Comparison of ENCODE assay signal across 8 cellular contexts in the genomic region with DNA sequence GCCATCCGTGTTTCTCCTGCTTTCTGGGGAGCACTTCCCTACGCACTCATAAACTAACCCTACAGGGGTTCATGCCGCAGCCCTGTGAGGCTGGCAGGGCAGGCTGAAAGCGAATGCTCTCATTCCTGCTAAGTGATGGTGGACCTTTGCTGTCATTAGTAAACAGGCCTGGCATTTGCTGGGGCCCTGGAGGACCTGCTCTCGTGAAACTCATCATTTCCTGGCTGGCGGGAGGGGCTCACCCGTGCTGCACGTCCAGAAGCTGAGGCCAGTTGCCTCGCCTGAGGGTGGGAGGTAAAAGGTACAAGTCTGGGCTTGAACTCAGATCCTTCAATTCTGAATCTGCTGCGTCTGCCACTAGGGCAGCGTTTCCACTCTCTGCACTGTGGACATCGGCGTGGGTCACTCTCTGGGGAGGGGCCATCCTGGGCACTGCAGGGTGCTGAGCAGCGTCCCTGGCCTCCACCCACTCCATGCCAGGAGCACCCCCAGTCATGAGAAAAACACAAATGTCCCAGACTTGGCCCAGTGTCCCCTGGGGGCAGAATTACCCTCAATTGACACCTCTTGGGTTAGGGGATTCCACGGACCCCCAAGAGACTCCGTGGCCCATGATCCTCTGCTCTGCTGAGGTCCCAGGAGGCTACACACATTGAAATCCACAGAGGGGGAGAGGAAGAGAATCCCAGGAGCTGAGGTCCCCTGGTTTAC. TPM values are rescaled to one million over a fixed set of nuclear protein-coding genes. Genes with fewer than 3 reads are reported as not detected.
DNase-seq lines count a peak whose midpoint lies in the region; TF ChIP-seq lines count a peak whose summit lies in the region.

No MANE protein-coding gene starts in this region.

- H3K27me3 ChIP-seq in NT2/D1 (ENCODE audit: insufficient read depth, insufficient read length) (no peaks in the 10 kb centered on the region), skeletal muscle tissue (ENCODE audit: control insufficient read depth in 3 of 3, insufficient read depth in 3 of 3, low read length in 3 of 3) (no peaks in the 10 kb centered on the region), hepatocyte (no peaks in the 10 kb centered on the region)
- no peaks in the 10 kb centered on the region for H3K27me3 ChIP-seq in effector memory CD4-positive, alpha-beta T cell (replicated peaks; ENCODE audit: control insufficient read depth, insufficient read depth, low read length, poor library complexity, severe bottlenecking)

- H3K36me3 ChIP-seq in NT2/D1 (ENCODE audit: insufficient read depth, insufficient read length, low read length): peaks cover 18% of the 10 kb centered on the region
- peaks cover 12% of the 10 kb centered on the region for H3K36me3 ChIP-seq in effector memory CD4-positive, alpha-beta T cell (ENCODE audit: control insufficient read depth, insufficient read depth, low read length)
- peaks cover 0 to 5% (median 4%) of the 10 kb centered on the region in 3 donors for H3K36me3 ChIP-seq in skeletal muscle tissue (ENCODE audit: control insufficient read depth in 3 of 3, insufficient read depth in 3 of 3, low read length in 3 of 3)
- no peaks in the 10 kb centered on the region for H3K36me3 ChIP-seq in hepatocyte (replicated peaks; ENCODE audit: insufficient read depth, low read depth)

- H3K4me3 ChIP-seq in NT2/D1 (ENCODE audit: insufficient read length, low read depth): no peak overlapping the region
- H3K4me3 ChIP-seq in effector memory CD4-positive, alpha-beta T cell (ENCODE audit: insufficient read depth, low read depth, low read length, poor library complexity, severe bottlenecking): no peak overlapping the region
- no peak overlapping the region for H3K4me3 ChIP-seq in skeletal muscle tissue (ENCODE audit: low read length in 3 of 3)
- H3K4me3 ChIP-seq in hepatocyte: no peak overlapping the region

- H3K79me2 ChIP-seq in hepatocyte: peaks cover 49% of the 10 kb centered on the region

- H4K20me1 ChIP-seq in hepatocyte (ENCODE audit: insufficient read depth, poor library complexity, severe bottlenecking): peaks cover 4% of the 10 kb centered on the region

- H3K9ac ChIP-seq in NT2/D1 (ENCODE audit: insufficient read length, low read depth) (peak overlapping the region; percentile 39), skeletal muscle tissue (ENCODE audit: low read depth in 1 of 3, low read length in 3 of 3) (peak overlapping the region in 2 of 3 donors; percentile 25 to 43)

- H3K4me1 ChIP-seq in NT2/D1 (ENCODE audit: insufficient read depth, insufficient read length) (peaks cover 16% of the 10 kb centered on the region), skeletal muscle tissue (ENCODE audit: control insufficient read depth in 3 of 3, insufficient read depth in 3 of 3, low read length in 3 of 3) (peaks cover 14 to 48% (median 28%) of the 10 kb centered on the region in 3 donors), hepatocyte (ENCODE audit: insufficient read depth) (peaks cover 5% of the 10 kb centered on the region)
- peaks cover 74% of the 10 kb centered on the region for H3K4me1 ChIP-seq in effector memory CD4-positive, alpha-beta T cell (ENCODE audit: control insufficient read depth, insufficient read depth, low read length, poor library complexity, severe bottlenecking)

- peak; percentile 42 for TF ChIP-seq POLR2A in GM15510 (IDR thresholded peaks at IDR 0.05; ENCODE audit: borderline replicate concordance, extremely low read depth, insufficient read length)

- no peak for TF ChIP-seq CTCF in hepatocyte (IDR thresholded peaks at IDR 0.05; ENCODE audit: poor library complexity)

- no peak overlapping the region for H3K4me2 ChIP-seq in hepatocyte

- H3K27ac ChIP-seq in effector memory CD4-positive, alpha-beta T cell (ENCODE audit: insufficient read depth, low read length, poor library complexity, severe bottlenecking): peak overlapping the region; percentile 57
- H3K27ac ChIP-seq in skeletal muscle tissue (ENCODE audit: low read depth, low read length) (no peak overlapping the region), hepatocyte (no peak overlapping the region)

- no peaks in the 10 kb centered on the region for H3K9me2 ChIP-seq in hepatocyte (replicated peaks; ENCODE audit: insufficient read depth)

- no peak overlapping the region for H2AFZ ChIP-seq in hepatocyte

- WGBS in hepatocyte (ENCODE audit: low lambda C conversion rate, missing lambda C conversion rate): 78% methylated on average over 16 of the region's 16 CpGs

- H3K9me3 ChIP-seq in NT2/D1 (ENCODE audit: insufficient read depth, low read length) (no peaks in the 10 kb centered on the region), skeletal muscle tissue (ENCODE audit: control insufficient read depth in 3 of 3, low read length in 3 of 3) (no peaks in the 10 kb centered on the region), hepatocyte (ENCODE audit: low read depth) (no peaks in the 10 kb centered on the region)
- no peaks in the 10 kb centered on the region for H3K9me3 ChIP-seq in effector memory CD4-positive, alpha-beta T cell (ENCODE audit: control insufficient read depth, low read length)

- DNase-seq in NT2/D1 (ENCODE audit: low read depth, low spot score): no peak
- no peak for DNase-seq in effector memory CD4-positive, alpha-beta T cell
- DNase-seq in GDM1 (lab: John Stamatoyannopoulos, UW): no peak
- DNase-seq in NCI-H1092 (lab: John Stamatoyannopoulos, UW): no peak
- no peak for DNase-seq in hepatocyte (ENCODE audit: low spot score)
- DNase-seq in NCI-H82 (lab: John Stamatoyannopoulos, UW): no peak

RNA-seq across cellular contexts. Expression of a gene that starts 7.0 kb away (rescaled TPM):
- total RNA-seq in skeletal muscle tissue (12.0 TPM), hepatocyte (13.5 and 15.7 TPM in 2 replicates)
- polyA plus RNA-seq in hepatocyte: 25.1 and 27.7 TPM in 2 replicates

RNA-seq across cellular contexts. Expression of a gene that starts 7.6 kb away (rescaled TPM):
- total RNA-seq in skeletal muscle tissue (2.1 TPM), hepatocyte (0.44 and 1.4 TPM in 2 replicates)
- 2.8 and 4.0 TPM in 2 replicates for polyA plus RNA-seq in hepatocyte

RNA-seq across cellular contexts. Expression of a gene that starts 38.1 kb away (rescaled TPM):
- total RNA-seq in skeletal muscle tissue (32.4 TPM), hepatocyte (90.4 and 98.2 TPM in 2 replicates)
- 126 and 136 TPM in 2 replicates for polyA plus RNA-seq in hepatocyte
